In the genomic region with DNA sequence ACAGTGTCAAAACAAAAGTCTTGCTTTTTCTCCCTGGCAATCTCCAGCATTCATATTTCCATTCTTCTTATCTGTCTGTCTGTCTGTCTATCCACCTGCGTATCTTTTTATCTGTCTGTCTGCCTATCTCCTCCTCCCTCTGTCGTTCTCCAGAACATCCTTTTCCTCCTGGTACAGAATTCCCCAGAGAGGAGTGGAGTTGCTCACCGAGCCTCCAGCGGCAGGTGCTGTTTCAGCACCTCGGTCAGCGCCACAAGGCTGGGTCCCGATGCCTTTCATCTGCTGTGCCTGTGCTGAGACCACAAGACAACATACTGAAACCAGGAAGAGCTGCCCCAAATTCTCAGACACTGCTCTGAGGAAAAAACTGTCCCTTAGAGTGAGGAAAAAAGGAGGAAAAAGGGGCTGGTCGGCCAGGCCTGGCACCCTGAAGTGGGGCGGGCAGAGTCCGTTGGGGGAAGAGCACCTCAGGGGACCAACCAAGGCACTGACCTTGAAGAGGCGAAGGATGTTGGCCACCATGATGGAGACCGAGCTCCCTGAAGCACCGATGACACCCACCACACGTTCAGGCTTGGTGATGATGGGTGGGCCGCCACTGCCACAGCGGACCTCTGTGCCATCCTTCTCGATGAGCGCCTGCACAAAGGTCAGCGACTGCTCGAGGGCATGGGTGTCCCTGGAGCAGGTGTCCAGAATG, we compare ENCODE assay signal across 8 cellular contexts. TPM values are rescaled to one million over a fixed set of nuclear protein-coding genes. Genes with fewer than 3 reads are reported as not detected.
A peak's percentile ranks its signal among the peaks of the same experiment; 100 is the strongest.
DNase-seq lines count a peak whose midpoint lies in the region; ATAC-seq lines count a peak whose summit lies in the region.

No MANE protein-coding gene starts in this region.

- no peaks in the 10 kb centered on the region for H3K36me3 ChIP-seq in mesendoderm (ENCODE audit: control insufficient read depth, insufficient read depth, low read length)

- no peaks in the 10 kb centered on the region for H3K79me2 ChIP-seq in mesendoderm (ENCODE audit: control insufficient read depth, insufficient read depth, low read length)

- no peak overlapping the region for H3K4me2 ChIP-seq in mesendoderm (ENCODE audit: low read length)

- no peak for ATAC-seq in sciatic nerve

- no peaks in the 10 kb centered on the region for H3K27me3 ChIP-seq in mesendoderm (ENCODE audit: insufficient read depth, low read length, poor library complexity)

- no peak overlapping the region for H3K4me3 Mint-ChIP-seq in activated naive CD4-positive, alpha-beta T cell treated with anti-CD3 and anti-CD28 coated beads for 36 hours

- no peak overlapping the region for H2BK120ac ChIP-seq in mesendoderm (ENCODE audit: low read depth, low read length)

- H2BK15ac ChIP-seq in mesendoderm (replicated peaks; ENCODE audit: low read depth) = no peak overlapping the region

- no peak overlapping the region for H2AK5ac ChIP-seq in mesendoderm (ENCODE audit: low read length)

- no peaks in the 10 kb centered on the region for H3K9me3 Mint-ChIP-seq in activated naive CD4-positive, alpha-beta T cell treated with anti-CD3 and anti-CD28 coated beads for 36 hours

- peaks cover 35% of the 10 kb centered on the region for H3K27me3 Mint-ChIP-seq in activated naive CD4-positive, alpha-beta T cell treated with anti-CD3 and anti-CD28 coated beads for 36 hours (ENCODE audit: low read depth)

- no peak overlapping the region for H3K23ac ChIP-seq in mesendoderm (ENCODE audit: low read length)

- no CpG with 5 or more reads among the region's 20 CpGs for WGBS in mesendoderm (ENCODE audit: extremely low coverage, insufficient coverage, low lambda C conversion rate)

- no peak overlapping the region for H3K56ac ChIP-seq in mesendoderm (ENCODE audit: low read length)

- H3K18ac ChIP-seq in mesendoderm (ENCODE audit: low read length) = no peak overlapping the region

- H2BK5ac ChIP-seq in mesendoderm (ENCODE audit: low read length) = no peak overlapping the region

- peaks cover 3% of the 10 kb centered on the region for H3K4me1 ChIP-seq in mesendoderm (ENCODE audit: control insufficient read depth, low read depth, low read length)

- no peak overlapping the region for H3K27ac ChIP-seq in mesendoderm (ENCODE audit: low read depth, low read length)

- H3K4me1 Mint-ChIP-seq in activated naive CD4-positive, alpha-beta T cell treated with anti-CD3 and anti-CD28 coated beads for 36 hours (ENCODE audit: low read depth) = no peaks in the 10 kb centered on the region

- H3K79me1 ChIP-seq in mesendoderm (ENCODE audit: low read length) = no peaks in the 10 kb centered on the region

- no peak overlapping the region for H3K27ac Mint-ChIP-seq in activated naive CD4-positive, alpha-beta T cell treated with anti-CD3 and anti-CD28 coated beads for 36 hours

- H3K4me3 ChIP-seq in mesendoderm (ENCODE audit: low read length) = no peak overlapping the region

- H3K4ac ChIP-seq in mesendoderm (ENCODE audit: low read depth, low read length) = no peak overlapping the region

- DNase-seq in GM19238 (ENCODE audit: insufficient read length, low spot score) (peak; percentile 51), MV-4-11 (lab: John Stamatoyannopoulos, UW) (peak; percentile 58), mesendoderm (peak; percentile 83), sciatic nerve (ENCODE audit: low spot score) (no peak), NCI-H69 (lab: John Stamatoyannopoulos, UW) (no peak), SHP77 (lab: John Stamatoyannopoulos, UW) (no peak), cerebellar nuclear complex (lab: John Stamatoyannopoulos, UW) (no peak)
- DNase-seq in activated naive CD4-positive, alpha-beta T cell treated with anti-CD3 and anti-CD28 coated beads for 36 hours = peak; percentile 56

- CTCF ChIA-PET in activated naive CD4-positive, alpha-beta T cell treated with anti-CD3 and anti-CD28 coated beads for 36 hours (lab: Charles Lee) = no interaction called here

- no peaks in the 10 kb centered on the region for H3K36me3 Mint-ChIP-seq in activated naive CD4-positive, alpha-beta T cell treated with anti-CD3 and anti-CD28 coated beads for 36 hours (ENCODE audit: low read depth)

- no peak overlapping the region for H3K9ac ChIP-seq in mesendoderm (ENCODE audit: low read length)

- H4K5ac ChIP-seq in mesendoderm (ENCODE audit: low read length) = no peak overlapping the region

- no peak overlapping the region for H4K8ac ChIP-seq in mesendoderm (ENCODE audit: low read depth, low read length)

- intact Hi-C loops in activated naive CD4-positive, alpha-beta T cell treated with anti-CD3 and anti-CD28 coated beads for 36 hours (cut with micrococcal nuclease) = no loop called here
- intact Hi-C loops in sciatic nerve (cut with DNase I) = no loop called here

RNA-seq across cellular contexts. Expression of gene GRM4, which starts 13.3 kb away (rescaled TPM):
- total RNA-seq in activated naive CD4-positive, alpha-beta T cell treated with anti-CD3 and anti-CD28 coated beads for 36 hours = under 1 TPM in 1 of 2 experiments, not detected in 1; 0.27 TPM
- 26.7 TPM for polyA plus RNA-seq in mesendoderm (2013, experiment 1 of 2)
- polyA plus RNA-seq in mesendoderm (2013, experiment 2 of 2) = 26.5 TPM
- not detected for total RNA-seq in sciatic nerve

Comparison
In these comparisons a context has a peak if more than half of its experiments do, and no peak if none do; other contexts are left out.
1. DNase-seq: peak in GM19238 (single experiment), MV-4-11 (single experiment), activated naive CD4-positive, alpha-beta T cell treated with anti-CD3 and anti-CD28 coated beads for 36 hours (single experiment) and mesendoderm (single experiment); none in sciatic nerve (single experiment), NCI-H69 (single experiment), SHP77 (0 of 2) and cerebellar nuclear complex (0 of 2).